In the genomic region with DNA sequence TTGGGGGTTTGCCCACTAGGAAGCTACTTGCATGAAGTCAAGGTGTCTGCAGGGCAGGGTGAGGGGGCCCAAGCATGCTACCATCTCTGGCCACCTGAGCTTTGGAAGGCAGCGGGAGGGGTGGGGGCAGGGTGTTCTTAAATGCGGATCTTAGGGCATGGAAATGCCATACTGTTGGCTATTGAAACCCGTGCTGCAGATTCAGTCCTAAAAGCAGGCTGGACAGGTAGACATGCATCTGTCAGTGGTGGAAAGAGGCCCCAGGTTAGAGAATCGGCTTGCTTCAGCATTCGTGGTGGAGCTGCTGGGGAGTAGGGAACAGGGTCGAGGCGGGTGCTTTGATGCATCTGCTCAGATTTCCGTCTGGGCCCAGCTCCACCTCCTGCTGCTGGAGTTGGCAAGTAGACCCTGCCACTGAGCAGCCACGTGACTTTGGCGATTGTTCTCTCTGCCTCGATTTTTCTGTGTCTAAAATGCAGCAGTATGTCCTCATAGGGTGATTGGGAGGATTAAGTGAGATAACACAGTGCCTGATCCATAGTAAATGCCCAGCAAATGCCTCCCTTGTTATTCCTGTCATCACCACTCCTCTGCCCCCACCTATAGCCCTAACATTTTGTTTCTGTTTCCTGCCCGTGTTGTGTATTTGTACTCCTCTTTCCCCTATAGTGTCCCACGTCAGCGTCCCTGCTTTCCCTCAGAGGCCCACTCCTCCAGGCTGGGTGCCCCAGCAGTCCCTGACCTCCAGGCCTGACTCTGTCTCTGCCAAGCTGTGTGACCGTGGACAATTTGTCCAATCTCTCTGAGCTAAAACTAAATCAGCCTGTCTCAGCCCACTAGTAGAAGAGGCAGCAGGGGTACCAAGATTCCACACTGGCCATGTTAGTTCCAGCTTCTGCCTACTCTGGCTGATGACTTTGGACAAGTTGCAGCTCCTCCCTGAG, we compare ENCODE assay signal across 9 cellular contexts. TPM values are rescaled to one million over a fixed set of nuclear protein-coding genes. Genes with fewer than 3 reads are reported as not detected.
DNase-seq lines count a peak whose midpoint lies in the region; ATAC-seq and TF ChIP-seq lines count a peak whose summit lies in the region.
"Had no signal": no experiment of that assay in that cellular context is flagged by ENCODE, and none has a peak within 500 bp of the region (broad histone marks: within the 10 kb centered on the region; RNA-seq: fewer than 3 reads in every experiment).

No MANE protein-coding gene starts in this region.

- H3K4me3 ChIP-seq in upper lobe of right lung, result no peak overlapping the region

- no peak for TF ChIP-seq CTCF in upper lobe of right lung (IDR thresholded peaks at IDR 0.05)

- peak overlapping the region; percentile 27 for H3K27ac Mint-ChIP-seq in activated naive CD4-positive, alpha-beta T cell treated with anti-CD3 and anti-CD28 coated beads for 36 hours

- H3K27me3 Mint-ChIP-seq in activated naive CD4-positive, alpha-beta T cell treated with anti-CD3 and anti-CD28 coated beads for 36 hours (ENCODE audit: low read depth), result no peaks in the 10 kb centered on the region
- H3K27me3 Mint-ChIP-seq: CD4-positive, alpha-beta memory T cell had no signal

- H3K36me3 ChIP-seq in upper lobe of right lung, result no peaks in the 10 kb centered on the region

- H3K4me1 ChIP-seq in upper lobe of right lung, result peaks cover 67% of the 10 kb centered on the region

- H3K36me3 Mint-ChIP-seq in activated naive CD4-positive, alpha-beta T cell treated with anti-CD3 and anti-CD28 coated beads for 36 hours (ENCODE audit: low read depth), result peaks cover 2% of the 10 kb centered on the region

- H3K4me3 Mint-ChIP-seq in activated naive CD4-positive, alpha-beta T cell treated with anti-CD3 and anti-CD28 coated beads for 36 hours, result no peak overlapping the region

- H3K4me1 Mint-ChIP-seq in activated naive CD4-positive, alpha-beta T cell treated with anti-CD3 and anti-CD28 coated beads for 36 hours (ENCODE audit: low read depth), result peaks cover 69% of the 10 kb centered on the region

- DNase-seq in activated naive CD4-positive, alpha-beta T cell treated with anti-CD3 and anti-CD28 coated beads for 36 hours, result no peak
- no peak for DNase-seq in activated naive CD4-positive, alpha-beta T cell treated with Interleukin-2 at 50 U/mL for 16 hours
- DNase-seq in caudate nucleus (lab: John Stamatoyannopoulos, UW) (peak in 56 of 61 donors; percentile 9 to 77 (median 47)), left kidney (ENCODE audit: low read depth, low spot score) (peak; percentile 73), upper lobe of right lung (no peak), kidney glomerular epithelial cell (lab: John Stamatoyannopoulos, UW) (no peak), LoVo (ENCODE audit: low spot score) (no peak), epidermal melanocyte (ENCODE audit: insufficient read length, low spot score) (no peak)

- ATAC-seq in upper lobe of right lung, result no peak

- intact Hi-C loops in activated naive CD4-positive, alpha-beta T cell treated with anti-CD3 and anti-CD28 coated beads for 36 hours (cut with micrococcal nuclease), result no loop called here
- intact Hi-C loops in upper lobe of right lung (cut with DNase I), result no loop called here

- no peaks in the 10 kb centered on the region for H3K9me3 ChIP-seq in upper lobe of right lung

- H3K9me3 Mint-ChIP-seq in activated naive CD4-positive, alpha-beta T cell treated with anti-CD3 and anti-CD28 coated beads for 36 hours, result no peaks in the 10 kb centered on the region
- H3K9me3 Mint-ChIP-seq: CD4-positive, alpha-beta memory T cell had no signal

- CTCF ChIA-PET in activated naive CD4-positive, alpha-beta T cell treated with anti-CD3 and anti-CD28 coated beads for 36 hours (lab: Charles Lee), result interaction anchor here (1.2 kb wide), 1 partner anchor 39 kb away, joined by 4 read pairs; no protein-coding TSS in a partner anchor

- peak overlapping the region; percentile 46 for H3K27ac ChIP-seq in caudate nucleus (ENCODE audit: low read depth, low read length)
- peak overlapping the region; percentile 42 for H3K27ac ChIP-seq in upper lobe of right lung

- no peaks in the 10 kb centered on the region for H3K27me3 ChIP-seq in upper lobe of right lung

RNA-seq across cellular contexts. Expression of gene PPP1R37, which starts 5.8 kb away (rescaled TPM):
- total RNA-seq in activated naive CD4-positive, alpha-beta T cell treated with anti-CD3 and anti-CD28 coated beads for 36 hours, result 10 to 100 TPM; 10.2 to 10.3 TPM
- total RNA-seq in upper lobe of right lung, result 31.1 TPM

RNA-seq across cellular contexts. Expression of gene GEMIN7, which starts 19.7 kb away (rescaled TPM):
- total RNA-seq in activated naive CD4-positive, alpha-beta T cell treated with anti-CD3 and anti-CD28 coated beads for 36 hours, result 10 to 100 TPM; 14.7 to 15.4 TPM
- 14.9 TPM for total RNA-seq in upper lobe of right lung

RNA-seq across cellular contexts. Expression of gene ZNF296, which starts 22.5 kb away (rescaled TPM):
- total RNA-seq in activated naive CD4-positive, alpha-beta T cell treated with anti-CD3 and anti-CD28 coated beads for 36 hours, result 1 to 10 TPM; 1.1 to 1.4 TPM
- 1.7 TPM for total RNA-seq in upper lobe of right lung

RNA-seq across cellular contexts. Expression of gene CLASRP, which starts 59.9 kb away (rescaled TPM):
- total RNA-seq in activated naive CD4-positive, alpha-beta T cell treated with anti-CD3 and anti-CD28 coated beads for 36 hours, result 100 to 1,000 TPM; 106 to 113 TPM
- total RNA-seq in upper lobe of right lung, result 83.7 TPM

Comparison
In these comparisons a context has a peak if more than half of its experiments do, and no peak if none do; other contexts are left out.
1. DNase-seq: peak in caudate nucleus (56 of 61) and left kidney (single experiment); none in activated naive CD4-positive, alpha-beta T cell treated with anti-CD3 and anti-CD28 coated beads for 36 hours (single experiment), activated naive CD4-positive, alpha-beta T cell treated with Interleukin-2 at 50 U/mL for 16 hours (single experiment), upper lobe of right lung (single experiment), kidney glomerular epithelial cell (single experiment), LoVo (single experiment) and epidermal melanocyte (single experiment).